ENCODE assay signal across 7 cellular contexts in genomic region chr1:196075621-196076020, GRCh38.
"Had no signal": no experiment of that assay in that cellular context is flagged by ENCODE, and none has a peak within 500 bp of the region (broad histone marks: within the 10 kb centered on the region; RNA-seq: fewer than 3 reads in every experiment).

No MANE protein-coding gene starts in this region.

- H3K4me1 Mint-ChIP-seq: IgD-negative memory B cell had no signal

- H3K27ac Mint-ChIP-seq: IgD-negative memory B cell had no signal

- ATAC-seq: HepG2, K562 had no signal

- FAIRE-seq: HepG2, HTR-8/SVneo, K562 had no signal

- DNase-seq: IMR-90, KBM-7, KG1 had no signal

- H3K36me3 Mint-ChIP-seq: IgD-negative memory B cell had no signal

- H3K4me3 Mint-ChIP-seq: IgD-negative memory B cell had no signal

- H3K27me3 Mint-ChIP-seq: IgD-negative memory B cell had no signal
